8 cellular contexts compared by ENCODE assay signal in genomic region chr4:108256538-108256937, GRCh38.
"Had no signal": no experiment of that assay in that cellular context is flagged by ENCODE, and none has a peak within 500 bp of the region (broad histone marks: within the 10 kb centered on the region; RNA-seq: fewer than 3 reads in every experiment).

No MANE protein-coding gene starts in this region.

- DNase-seq: GDM1, GF-D8 had no signal

- ATAC-seq: GM12878 had no signal

- H3K4me3 ChIP-seq: GM12878 had no signal

- FAIRE-seq: G401.6, GM12891, GM12892, GM18507, GM19239 had no signal
